Comparison of ENCODE assay signal across 29 cellular contexts in the genomic region with DNA sequence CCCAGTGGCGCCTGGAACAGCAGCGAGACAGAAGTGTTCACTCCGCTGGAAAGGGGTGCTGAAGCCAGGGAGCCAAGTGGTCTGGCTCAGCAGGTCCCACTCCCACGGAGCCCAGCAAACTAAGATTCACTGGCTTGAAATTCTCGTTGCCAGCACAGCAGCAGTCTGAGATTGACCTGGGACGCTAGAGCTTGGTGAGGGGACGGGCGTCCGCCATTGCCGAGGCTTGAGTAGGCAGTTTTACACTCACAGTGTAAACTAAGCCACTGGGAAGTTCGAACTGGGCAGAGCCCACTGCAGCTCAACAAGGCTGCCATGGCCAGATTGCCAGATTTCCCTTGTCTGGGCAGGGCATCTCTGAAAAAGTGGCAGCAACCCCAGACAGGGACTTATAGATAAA.
"Had no signal": no experiment of that assay in that cellular context is flagged by ENCODE, and none has a peak within 500 bp of the region (broad histone marks: within the 10 kb centered on the region; RNA-seq: fewer than 3 reads in every experiment).

No MANE protein-coding gene starts in this region.

- H3K27ac ChIP-seq: stomach, suprapubic skin, testis, thoracic aorta, thyroid gland, tibial artery, tibial nerve, transverse colon, upper lobe of left lung, upper lobe of right lung, uterus, vagina had no signal

- H3K4me3 Mint-ChIP-seq: stimulated activated effector memory CD8-positive, alpha-beta T cell treated with anti-CD3 and anti-CD28 coated beads, Interleukin-12 subunit alpha, Interleukin-12 subunit beta, amount 100 ng/mL, for 72 hours; stimulated activated memory B cell treated with anti-CD40 and anti-IgM and Interleukin-4, amounts not matched to agents 10 μg/mL and 1 μg/mL and 100 μg/mL, for 72 hours; stimulated activated naive B cell treated with anti-CD40 and anti-IgM and Interleukin-4, amounts not matched to agents 10 μg/mL and 1 μg/mL and 100 μg/mL, for 72 hours; stimulated activated naive CD8-positive, alpha-beta T cell treated with anti-CD3 and anti-CD28 coated beads, Interleukin-15, amount 100 ng/mL, for 72 hours; stimulated activated naive CD8-positive, alpha-beta T cell treated with anti-CD3 and anti-CD28 coated beads, Interleukin-15, Interleukin-2, amounts not matched to agents 100 ng/mL and 50 ng/mL, for 24 hours; type B pancreatic cell had no signal

- H3K4me1 Mint-ChIP-seq: stimulated activated effector memory CD8-positive, alpha-beta T cell treated with anti-CD3 and anti-CD28 coated beads, Interleukin-12 subunit alpha, Interleukin-12 subunit beta, amount 100 ng/mL, for 72 hours; stimulated activated memory B cell treated with anti-CD40 and anti-IgM and Interleukin-4, amounts not matched to agents 10 μg/mL and 1 μg/mL and 100 μg/mL, for 72 hours; stimulated activated naive B cell treated with anti-CD40 and anti-IgM and Interleukin-4, amounts not matched to agents 10 μg/mL and 1 μg/mL and 100 μg/mL, for 72 hours; stimulated activated naive CD8-positive, alpha-beta T cell treated with anti-CD3 and anti-CD28 coated beads, Interleukin-15, amount 100 ng/mL, for 72 hours had no signal

- ATAC-seq: stimulated activated effector memory CD8-positive, alpha-beta T cell treated with anti-CD3 and anti-CD28 coated beads, Interleukin-12 subunit alpha, Interleukin-12 subunit beta, amount 100 ng/mL, for 72 hours; stimulated activated memory B cell treated with anti-CD40 and anti-IgM and Interleukin-4, amounts not matched to agents 10 μg/mL and 1 μg/mL and 100 μg/mL, for 72 hours; stimulated activated naive B cell treated with anti-CD40 and anti-IgM and Interleukin-4, amounts not matched to agents 10 μg/mL and 1 μg/mL and 100 μg/mL, for 72 hours; stimulated activated naive CD8-positive, alpha-beta T cell treated with anti-CD3 and anti-CD28 coated beads, Interleukin-15, amount 100 ng/mL, for 72 hours; stimulated activated naive CD8-positive, alpha-beta T cell treated with anti-CD3 and anti-CD28 coated beads, Interleukin-15, Interleukin-2, amounts not matched to agents 100 U/mL and 50 U/mL, for 24 hours; upper lobe of right lung had no signal

- H3K36me3 ChIP-seq: uterus had no signal

- H3K4me3 ChIP-seq: stomach, suprapubic skin, testis, thoracic aorta, thyroid gland, tibial artery, tibial nerve, transverse colon, upper lobe of left lung, upper lobe of right lung, uterus, vagina had no signal

- H3K27me3 ChIP-seq: stomach, suprapubic skin, testis, thyroid gland, tibial artery, tibial nerve, transverse colon, upper lobe of left lung, upper lobe of right lung, uterus, vagina had no signal

- FAIRE-seq: urothelium cell line had no signal

- H3K27ac Mint-ChIP-seq: stimulated activated effector memory CD8-positive, alpha-beta T cell treated with anti-CD3 and anti-CD28 coated beads, Interleukin-12 subunit alpha, Interleukin-12 subunit beta, amount 100 ng/mL, for 72 hours; stimulated activated memory B cell treated with anti-CD40 and anti-IgM and Interleukin-4, amounts not matched to agents 10 μg/mL and 1 μg/mL and 100 μg/mL, for 72 hours; stimulated activated naive B cell treated with anti-CD40 and anti-IgM and Interleukin-4, amounts not matched to agents 10 μg/mL and 1 μg/mL and 100 μg/mL, for 72 hours; stimulated activated naive CD8-positive, alpha-beta T cell treated with anti-CD3 and anti-CD28 coated beads, Interleukin-15, amount 100 ng/mL, for 72 hours; stimulated activated naive CD8-positive, alpha-beta T cell treated with anti-CD3 and anti-CD28 coated beads, Interleukin-15, Interleukin-2, amounts not matched to agents 100 ng/mL and 50 ng/mL, for 24 hours; type B pancreatic cell had no signal

- H3K4me1 ChIP-seq: stomach, suprapubic skin, testis, thyroid gland, tibial artery, tibial nerve, transverse colon, upper lobe of left lung, upper lobe of right lung, uterus, vagina had no signal

- H3K9me3 ChIP-seq: stomach, suprapubic skin, testis, thoracic aorta, thyroid gland, tibial artery, transverse colon, upper lobe of left lung, upper lobe of right lung, uterus, vagina had no signal

- H3K9me3 Mint-ChIP-seq: stimulated activated effector memory CD8-positive, alpha-beta T cell treated with anti-CD3 and anti-CD28 coated beads, Interleukin-12 subunit alpha, Interleukin-12 subunit beta, amount 100 ng/mL, for 72 hours; stimulated activated memory B cell treated with anti-CD40 and anti-IgM and Interleukin-4, amounts not matched to agents 10 μg/mL and 1 μg/mL and 100 μg/mL, for 72 hours; stimulated activated naive CD8-positive, alpha-beta T cell treated with anti-CD3 and anti-CD28 coated beads, Interleukin-15, amount 100 ng/mL, for 72 hours; stimulated activated naive CD8-positive, alpha-beta T cell treated with anti-CD3 and anti-CD28 coated beads, Interleukin-15, Interleukin-2, amounts not matched to agents 100 ng/mL and 50 ng/mL, for 24 hours; type B pancreatic cell had no signal

- DNase-seq: stimulated activated CD4-positive, alpha-beta T cell treated with anti-CD3 and anti-CD28 coated beads, Interleukin-2, amount 100 ng/mL, for 48 hours; stimulated activated CD4-positive, alpha-beta T cell treated with anti-CD3 and anti-CD28 coated beads, Interleukin-4, amount 100 ng/mL, for 1 hour; stimulated activated CD4-positive, alpha-beta T cell treated with anti-CD3 and anti-CD28 coated beads, Interleukin-4, amount 100 ng/mL, for 24 hours; stimulated activated CD4-positive, alpha-beta T cell treated with anti-CD3 and anti-CD28 coated beads, Interleukin-4, amount 100 ng/mL, for 4 hours; stimulated activated CD8-positive, alpha-beta memory T cell treated with anti-CD3 and anti-CD28 coated beads, Interleukin-4, amount 100 ng/mL, for 48 hours; stimulated activated naive B cell treated with anti-CD40 and anti-IgM and Interleukin-4, amounts not matched to agents 10 μg/mL and 1 μg/mL and 100 μg/mL, for 72 hours; stimulated activated naive CD4-positive, alpha-beta T cell; stimulated activated naive CD4-positive, alpha-beta T cell treated with Interleukin-2 at 50 U/mL for 16 hours; stimulated activated naive CD8-positive, alpha-beta T cell treated with anti-CD3 and anti-CD28 coated beads, Interleukin-15, amount 100 ng/mL, for 72 hours; stimulated activated naive CD8-positive, alpha-beta T cell treated with anti-CD3 and anti-CD28 coated beads, Interleukin-15, Interleukin-2, amounts not matched to agents 100 U/mL and 50 U/mL, for 24 hours; stomach; substantia nigra; testis; thyroid gland; tibial artery; transverse colon; trophoblast cell; upper lobe of left lung; upper lobe of right lung; uterus had no signal

- H3K27me3 Mint-ChIP-seq: stimulated activated memory B cell treated with anti-CD40 and anti-IgM and Interleukin-4, amounts not matched to agents 10 μg/mL and 1 μg/mL and 100 μg/mL, for 72 hours; stimulated activated naive B cell treated with anti-CD40 and anti-IgM and Interleukin-4, amounts not matched to agents 10 μg/mL and 1 μg/mL and 100 μg/mL, for 72 hours; stimulated activated naive CD8-positive, alpha-beta T cell treated with anti-CD3 and anti-CD28 coated beads, Interleukin-15, amount 100 ng/mL, for 72 hours; stimulated activated naive CD8-positive, alpha-beta T cell treated with anti-CD3 and anti-CD28 coated beads, Interleukin-15, Interleukin-2, amounts not matched to agents 100 ng/mL and 50 ng/mL, for 24 hours; type B pancreatic cell had no signal
